ENCODE assay signal across 13 cellular contexts in the genomic region with DNA sequence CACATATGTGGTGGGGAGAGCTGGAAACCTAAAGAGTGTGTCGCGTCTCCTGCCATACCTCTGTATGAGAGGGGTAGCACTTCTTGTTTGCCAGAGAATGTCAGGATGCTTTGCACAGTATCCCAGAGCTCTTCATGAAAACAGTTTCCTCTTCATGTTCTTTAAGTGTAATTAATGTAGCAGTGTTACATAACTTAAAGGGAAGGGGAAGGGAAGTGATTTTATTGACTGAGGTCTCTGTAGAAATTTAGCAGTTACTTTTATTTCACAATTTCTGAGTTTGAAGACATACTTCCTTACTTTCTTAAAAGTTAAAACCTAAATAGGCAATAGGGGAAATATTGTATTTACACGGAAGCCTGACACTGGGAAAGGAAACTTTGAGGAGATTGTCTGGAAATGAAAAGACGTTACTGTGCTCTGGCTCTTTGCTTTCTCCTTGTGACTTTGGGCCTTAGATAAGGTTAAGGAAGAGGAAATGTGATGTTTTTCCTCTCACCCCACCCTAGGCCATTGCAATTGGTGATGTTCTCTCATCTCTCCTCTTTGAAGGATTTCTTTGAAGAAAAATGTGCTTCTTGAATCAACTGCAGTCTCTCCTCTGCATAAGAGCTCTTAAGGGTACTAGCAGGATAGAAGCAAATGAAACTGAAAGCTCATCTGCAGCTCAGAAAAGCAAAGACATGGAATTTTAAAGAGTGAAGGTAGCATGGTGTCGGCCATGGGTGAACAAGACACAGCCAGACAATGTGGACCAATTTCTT. TPM values are rescaled to one million over a fixed set of nuclear protein-coding genes. Genes with fewer than 3 reads are reported as not detected.
DNase-seq lines count a peak whose midpoint lies in the region; ATAC-seq and TF ChIP-seq lines count a peak whose summit lies in the region.
"Had no signal": no experiment of that assay in that cellular context is flagged by ENCODE, and none has a peak within 500 bp of the region (broad histone marks: within the 10 kb centered on the region; RNA-seq: fewer than 3 reads in every experiment).

No MANE protein-coding gene starts in this region.

- H3K9me3 ChIP-seq in A673 (ENCODE audit: low read depth, low read length, poor library complexity, severe bottlenecking) (no peaks in the 10 kb centered on the region), Loucy (ENCODE audit: insufficient read depth, low read depth, low read length) (no peaks in the 10 kb centered on the region), lung (ENCODE audit: control insufficient read depth in 2 of 2, insufficient read depth in 1 of 2, low read length in 1 of 2) (no peaks in the 10 kb centered on the region)
- H3K9me3 ChIP-seq: BLaER1, sigmoid colon had no signal

- intact Hi-C loops in A673 (cut with micrococcal nuclease; ENCODE audit: unreplicated experiment) = no loop called here
- intact Hi-C loops in lower leg skin (cut with DNase I; ENCODE audit: low total_unique reads) = no loop called here

- BruUV-seq in A673 (replicated peaks; lab: Mats Ljungman, UMichigan) = no TSS peak

- peak overlapping the region; percentile 66 for H3K4me2 ChIP-seq in Loucy (ENCODE audit: low read depth, low read length, poor library complexity, severe bottlenecking)
- H3K4me2 ChIP-seq: BLaER1 had no signal

- H3K9me3 Mint-ChIP-seq in activated naive CD8-positive, alpha-beta T cell treated with anti-CD3 and anti-CD28 coated beads for 36 hours = no peaks in the 10 kb centered on the region

- H4K20me1 ChIP-seq in Loucy (ENCODE audit: insufficient read depth, low read length, poor library complexity, severe bottlenecking) = peaks cover under 1% of the 10 kb centered on the region
- H4K20me1 ChIP-seq: BLaER1 had no signal

- DNase-seq in A673 (ENCODE audit: low spot score) = no peak
- no peak for DNase-seq in activated naive CD8-positive, alpha-beta T cell treated with anti-CD3 and anti-CD28 coated beads for 36 hours
- no peak for DNase-seq in lung (ENCODE audit: low spot score)
- DNase-seq in lower leg skin (ENCODE audit: low spot score in 2 of 2) = no peak
- DNase-seq in kidney tubule cell (ENCODE audit: low spot score) = no peak
- DNase-seq: HCEC 1CT, NCI-H82, sigmoid colon had no signal

- H3K27ac ChIP-seq in A673 (ENCODE audit: low read depth, low read length, poor library complexity, severe bottlenecking) (peak overlapping the region; percentile 17), lung (ENCODE audit: low read depth in 1 of 2, low read length in 1 of 2) (peak overlapping the region in 1 of 2 donors; percentile 87)
- H3K27ac ChIP-seq: BLaER1 had no signal

- TF ChIP-seq POLR2A in lower leg skin (IDR thresholded peaks at IDR 0.05) = no peak

- H3K27me3 Mint-ChIP-seq in activated naive CD8-positive, alpha-beta T cell treated with anti-CD3 and anti-CD28 coated beads for 36 hours = no peaks in the 10 kb centered on the region

- peaks cover 50% of the 10 kb centered on the region for H3K4me1 Mint-ChIP-seq in activated naive CD8-positive, alpha-beta T cell treated with anti-CD3 and anti-CD28 coated beads for 36 hours

- ATAC-seq in lung (ENCODE audit: insufficient read depth, low FRiP score) (no peak), HG03378 (IDR thresholded peaks at IDR 0.05; ENCODE audit: unreplicated experiment) (no peak), GM19035 (IDR thresholded peaks at IDR 0.05; ENCODE audit: unreplicated experiment) (no peak)

- peaks cover 19% of the 10 kb centered on the region; the same call in 1 of the 2 replicates for H3K79me2 ChIP-seq in Loucy (ENCODE audit: insufficient read depth, low read length)

- no peaks in the 10 kb centered on the region for H3K27me3 ChIP-seq in A673 (replicated peaks; ENCODE audit: insufficient read depth, low read depth, low read length, poor library complexity)
- H3K27me3 ChIP-seq in Loucy (ENCODE audit: insufficient read depth, low read length, poor library complexity, severe bottlenecking) = no peaks in the 10 kb centered on the region
- no peaks in the 10 kb centered on the region for H3K27me3 ChIP-seq in lung (ENCODE audit: control insufficient read depth, insufficient read depth)
- H3K27me3 ChIP-seq: BLaER1, sigmoid colon had no signal

- peaks cover 56% of the 10 kb centered on the region for H3K36me3 Mint-ChIP-seq in activated naive CD8-positive, alpha-beta T cell treated with anti-CD3 and anti-CD28 coated beads for 36 hours

- POLR2A ChIA-PET in A673 (lab: Charles Lee; ENCODE audit: low non-redundant PET) = no interaction called here

- CTCF ChIA-PET in A673 (lab: Charles Lee) = no interaction called here

- peak overlapping the region; percentile 92 for H3K27ac Mint-ChIP-seq in activated naive CD8-positive, alpha-beta T cell treated with anti-CD3 and anti-CD28 coated beads for 36 hours

- no peak for TF ChIP-seq CTCF in A673 (conservative IDR thresholded peaks at IDR 0.05; ENCODE audit: low read depth, low read length)
- no peak for TF ChIP-seq CTCF in Loucy (conservative IDR thresholded peaks at IDR 0.05; ENCODE audit: low read length)
- TF ChIP-seq CTCF in lung (IDR thresholded peaks at IDR 0.05; ENCODE audit: control extremely low read depth, extremely low read depth) = no peak
- TF ChIP-seq CTCF in lower leg skin (IDR thresholded peaks at IDR 0.05) = no peak

- 30 to 63% methylated on average over 5 of the region's 5 CpGs for WGBS in lung, 2 donors
- 78 to 86% methylated on average over 5 of the region's 5 CpGs for WGBS in lower leg skin, 2 donors

- no peak overlapping the region for H3K4me3 ChIP-seq in A673 (ENCODE audit: low read depth, low read length, poor library complexity, severe bottlenecking)
- peak overlapping the region; percentile 45 for H3K4me3 ChIP-seq in Loucy (ENCODE audit: low read length, poor library complexity, severe bottlenecking)
- H3K4me3 ChIP-seq in lung = peak overlapping the region; percentile 31
- H3K4me3 ChIP-seq in lower leg skin (ENCODE audit: low read depth, poor library complexity, severe bottlenecking) = no peak overlapping the region
- H3K4me3 ChIP-seq: BLaER1, coronary artery, sigmoid colon had no signal

- peak overlapping the region; percentile 69 for H3K4me3 Mint-ChIP-seq in activated naive CD8-positive, alpha-beta T cell treated with anti-CD3 and anti-CD28 coated beads for 36 hours

- H3K9ac ChIP-seq in Loucy (ENCODE audit: low read depth, low read length, poor library complexity, severe bottlenecking) = peak overlapping the region; percentile 13
- H3K9ac ChIP-seq: BLaER1 had no signal

- H3F3A ChIP-seq in Loucy (ENCODE audit: low read depth) = no peaks in the 10 kb centered on the region

- H3K4me1 ChIP-seq in A673 (ENCODE audit: insufficient read depth, low read length, poor library complexity, severe bottlenecking) = peaks cover 26% of the 10 kb centered on the region
- peaks cover 52% of the 10 kb centered on the region for H3K4me1 ChIP-seq in Loucy (ENCODE audit: insufficient read depth, low read length, poor library complexity, severe bottlenecking)
- peaks cover 0 to 7% of the 10 kb centered on the region in 2 donors for H3K4me1 ChIP-seq in lung (ENCODE audit: control insufficient read depth in 2 of 2, insufficient read depth in 2 of 2, low read length in 2 of 2)

- H3K36me3 ChIP-seq in A673 (ENCODE audit: insufficient read depth, low read length, poor library complexity, severe bottlenecking) (peaks cover 72% of the 10 kb centered on the region), Loucy (ENCODE audit: insufficient read depth, low read length) (peaks cover 31% of the 10 kb centered on the region; the same call in 1 of the 2 replicates), lung (ENCODE audit: control insufficient read depth in 2 of 2, insufficient read depth in 2 of 2, low read length in 2 of 2) (peaks cover 18 to 23% of the 10 kb centered on the region in 2 donors)

- no peaks in the 10 kb centered on the region for H3K9me2 ChIP-seq in Loucy (replicated peaks; ENCODE audit: low read depth, low read length)

- no peak overlapping the region for H2AFZ ChIP-seq in Loucy (ENCODE audit: low read length)

RNA-seq across cellular contexts. Expression of gene NXPE3, which starts 6.0 kb away (rescaled TPM):
- total RNA-seq in A673 (2021) = 36.4 and 37.6 TPM in 2 replicates
- total RNA-seq in activated naive CD8-positive, alpha-beta T cell treated with anti-CD3 and anti-CD28 coated beads for 36 hours = 10 to 100 TPM; 19.9 to 22.5 TPM
- 10 to 100 TPM in 1 of 2 donors, 1 to 10 TPM in 1; 6.5 to 14.2 TPM for total RNA-seq in lung
- 1 to 10 TPM; 4.5 to 9.5 TPM for polyA plus RNA-seq in lung
- 1 to 10 TPM; 2.0 to 5.6 (median 2.7) TPM for total RNA-seq in lower leg skin

Comparison
In these comparisons a context has a peak if more than half of its experiments do, and no peak if none do; other contexts are left out.
1. H3K4me3 ChIP-seq: peak in Loucy (single experiment) and lung (single experiment); none in A673 (single experiment) and lower leg skin (single experiment).